In genomic region chr10:22550732-22551131, GRCh38 we compare ENCODE assay signal across 8 cellular contexts.
DNase-seq lines count a peak whose midpoint lies in the region; ATAC-seq and TF ChIP-seq lines count a peak whose summit lies in the region.

No MANE protein-coding gene starts in this region.

- DNase-seq in EH (ENCODE audit: low read depth): peak; percentile 24
- peak; percentile 8 for DNase-seq in NCI-H1092 treated with DMSO at 0.1 percent for 48 hours (lab: John Stamatoyannopoulos, UW)
- peak; percentile 67 for DNase-seq in activated T-cell treated with anti-CD3 and anti-CD28 coated beads for 4 hours
- DNase-seq in fibroblast of pulmonary artery (ENCODE audit: low read depth): peak; percentile 42
- peak; percentile 68 for DNase-seq in sciatic nerve (ENCODE audit: low spot score)
- no peak for DNase-seq in NCI-H187 treated with DMSO at 0.1 percent for 48 hours (lab: John Stamatoyannopoulos, UW)

- intact Hi-C loops in sciatic nerve (cut with DNase I): no loop called here

- H3K4me3 ChIP-seq in fibroblast of pulmonary artery (replicated peaks; ENCODE audit: low read depth, low read length): no peak overlapping the region

- TF ChIP-seq CTCF in fibroblast of pulmonary artery (IDR thresholded peaks at IDR 0.05; ENCODE audit: low read length, missing control alignments): peak; percentile 51

- ATAC-seq in sciatic nerve (no peak), HG02852 (IDR thresholded peaks at IDR 0.05; ENCODE audit: unreplicated experiment) (no peak), HG03108 (IDR thresholded peaks at IDR 0.05; ENCODE audit: unreplicated experiment) (no peak)
